In the genomic region with DNA sequence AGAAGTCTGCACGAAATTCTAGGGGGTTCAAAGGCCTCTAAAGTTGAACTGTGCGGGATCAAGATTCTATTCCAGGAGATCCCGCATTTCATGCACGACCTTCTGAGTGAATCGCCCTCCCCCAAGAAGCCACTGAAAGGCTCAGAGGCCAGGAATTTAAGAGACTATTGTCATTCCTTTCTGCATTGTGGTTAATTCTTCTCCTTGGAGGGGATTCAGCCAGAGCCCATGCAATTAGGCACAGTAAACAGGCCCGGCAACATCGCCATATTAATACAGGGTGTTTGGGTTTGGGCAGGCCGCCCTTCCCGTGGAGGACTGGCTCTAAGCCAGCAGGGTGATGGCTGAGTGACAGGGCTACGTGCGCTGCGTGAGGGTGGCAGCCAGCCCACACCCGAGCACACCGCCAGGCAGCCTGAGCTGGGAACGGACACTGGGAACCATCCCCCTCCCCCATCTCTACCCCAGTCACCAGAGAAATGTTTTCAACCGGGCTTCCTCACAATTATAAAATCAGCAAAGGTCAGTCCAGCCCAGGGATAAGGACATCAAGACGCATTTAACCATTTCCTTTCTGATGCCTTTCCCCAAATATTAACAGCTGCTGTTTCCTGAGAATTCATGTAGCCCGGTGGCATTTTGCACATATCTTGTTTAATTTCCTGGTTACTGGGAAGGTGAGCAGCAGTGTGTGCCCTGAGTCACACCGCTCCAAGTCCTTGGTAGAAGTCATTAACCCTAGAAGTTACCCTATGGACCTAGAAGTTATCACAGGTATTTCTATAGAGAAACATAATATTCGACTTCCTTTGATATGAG, we compare ENCODE assay signal across 8 cellular contexts. TPM values are rescaled to one million over a fixed set of nuclear protein-coding genes. Genes with fewer than 3 reads are reported as not detected.
DNase-seq lines count a peak whose midpoint lies in the region; ATAC-seq, FAIRE-seq and TF ChIP-seq lines count a peak whose summit lies in the region.

No MANE protein-coding gene starts in this region.

- peak; percentile 82 to 85 for DNase-seq in SJCRH30
- DNase-seq in Right ventricle myocardium superior = peak; percentile 86
- peak; percentile 68 to 88 for DNase-seq in psoas muscle
- no peak for DNase-seq in HTR-8/SVneo (ENCODE audit: insufficient read length, low spot score)
- no peak for DNase-seq in activated CD4-positive, CD25-positive, alpha-beta regulatory T cell (lab: John Stamatoyannopoulos, UW)
- no peak for DNase-seq in activated T-cell treated with anti-CD3 and anti-CD28 coated beads, Interleukin-2, amount 50 U/mL, for 24 hours

- H3K36me3 Mint-ChIP-seq in activated T-cell treated with anti-CD3 and anti-CD28 coated beads, Interleukin-2, amount 50 U/mL, for 24 hours (ENCODE audit: low read depth) = no peaks in the 10 kb centered on the region

- H3K27me3 ChIP-seq in HUES48 (ENCODE audit: control insufficient read depth, insufficient read depth, low read length) = no peaks in the 10 kb centered on the region
- no peaks in the 10 kb centered on the region for H3K27me3 ChIP-seq in SJCRH30
- no peaks in the 10 kb centered on the region for H3K27me3 ChIP-seq in psoas muscle (ENCODE audit: insufficient read depth in 3 of 3, low read length in 2 of 3)

- no peaks in the 10 kb centered on the region for H3K9me3 ChIP-seq in HUES48 (ENCODE audit: control insufficient read depth, insufficient read depth, low read length)
- H3K9me3 ChIP-seq in SJCRH30 (replicated peaks) = no peaks in the 10 kb centered on the region
- no peaks in the 10 kb centered on the region for H3K9me3 ChIP-seq in psoas muscle

- TF ChIP-seq CTCF in C4-2B (conservative IDR thresholded peaks at IDR 0.05) (no peak), psoas muscle (IDR thresholded peaks at IDR 0.05) (no peak)

- H3K9me3 Mint-ChIP-seq in activated T-cell treated with anti-CD3 and anti-CD28 coated beads, Interleukin-2, amount 50 U/mL, for 24 hours = no peaks in the 10 kb centered on the region

- intact Hi-C loops in Right ventricle myocardium superior (cut with DNase I) (no loop called here), psoas muscle (cut with DNase I) (loop anchor here in 1 of 2 donors (2.0 kb wide), 1 partner anchor 120 kb away; no protein-coding TSS in a partner anchor)

- H3K27me3 Mint-ChIP-seq in activated T-cell treated with anti-CD3 and anti-CD28 coated beads, Interleukin-2, amount 50 U/mL, for 24 hours = no peaks in the 10 kb centered on the region

- H3K27ac ChIP-seq in C4-2B = peak overlapping the region; percentile 80
- peak overlapping the region; percentile 93 for H3K27ac ChIP-seq in HUES48 (ENCODE audit: low read depth, low read length)
- peak overlapping the region; percentile 65 for H3K27ac ChIP-seq in SJCRH30
- H3K27ac ChIP-seq in psoas muscle = peak overlapping the region; percentile 77

- no peak for FAIRE-seq in HTR-8/SVneo (lab: Jason Lieb, UNC)

- H3K27ac Mint-ChIP-seq in activated T-cell treated with anti-CD3 and anti-CD28 coated beads, Interleukin-2, amount 50 U/mL, for 24 hours = no peak overlapping the region

- no peak overlapping the region for H3K4me3 Mint-ChIP-seq in activated T-cell treated with anti-CD3 and anti-CD28 coated beads, Interleukin-2, amount 50 U/mL, for 24 hours

- H3K9ac ChIP-seq in HUES48 (ENCODE audit: low read depth, low read length) = peak overlapping the region; percentile 61

- 13 to 16% (median 15%) methylated on average over 20 of the region's 20 CpGs for WGBS in psoas muscle, 3 donors

- H3K36me3 ChIP-seq in HUES48 (ENCODE audit: control insufficient read depth, insufficient read depth, low read length) (no peaks in the 10 kb centered on the region; the same call in 1 of the 2 replicates), SJCRH30 (0 out of 2 replicates have a peak, but pooled peaks cover 5% of the 10 kb centered on the region), psoas muscle (ENCODE audit: insufficient read depth in 1 of 2, low read depth in 1 of 2) (no peaks in the 10 kb centered on the region)

- ATAC-seq in Right ventricle myocardium superior (ENCODE audit: poor library complexity) (peak; percentile 95), psoas muscle (peak; percentile 90 to 98 (median 98))

- H3K4me1 Mint-ChIP-seq in activated T-cell treated with anti-CD3 and anti-CD28 coated beads, Interleukin-2, amount 50 U/mL, for 24 hours (ENCODE audit: low read depth) = no peaks in the 10 kb centered on the region

- H3K4me3 ChIP-seq in HUES48 (ENCODE audit: low read depth, low read length) = peak overlapping the region; percentile 39
- peak overlapping the region; percentile 45 for H3K4me3 ChIP-seq in SJCRH30
- peak overlapping the region; percentile 54 for H3K4me3 ChIP-seq in psoas muscle

- H3K4me1 ChIP-seq in HUES48 (ENCODE audit: control insufficient read depth, insufficient read depth, low read length) = peaks cover 77% of the 10 kb centered on the region
- H3K4me1 ChIP-seq in SJCRH30 = peaks cover 29% of the 10 kb centered on the region
- H3K4me1 ChIP-seq in psoas muscle = peaks cover 55% of the 10 kb centered on the region

RNA-seq across cellular contexts. Expression of gene EGLN3, which starts 12.5 kb away (rescaled TPM):
- total RNA-seq in SJCRH30 (2014; rRNA removed; shearing (Covaris generic)) = 34.5 and 38.4 TPM in 2 replicates
- 111 TPM for total RNA-seq in Right ventricle myocardium superior
- total RNA-seq in psoas muscle = 10 to 100 TPM in 3 of 4 donors, 1 to 10 TPM in 1; 6.7 to 58.7 (median 20.6) TPM
- 10 to 100 TPM in 1 of 3 donors, 1 to 10 TPM in 2; 7.4 to 19.5 (median 7.7) TPM for polyA plus RNA-seq in psoas muscle

Comparison
In these comparisons a context has a peak if more than half of its experiments do, and no peak if none do; other contexts are left out.
1. DNase-seq: peak in SJCRH30 (2 of 2), Right ventricle myocardium superior (single experiment) and psoas muscle (2 of 2); none in HTR-8/SVneo (single experiment), activated CD4-positive, CD25-positive, alpha-beta regulatory T cell (0 of 4) and activated T-cell treated with anti-CD3 and anti-CD28 coated beads, Interleukin-2, amount 50 U/mL, for 24 hours (single experiment).
2. Peak in every context shown above with its lines, with median percentiles within 50 percentile points of each other: H3K27ac ChIP-seq and H3K4me3 ChIP-seq.